ENCODE assay signal across 1 cellular context in the genomic region with DNA sequence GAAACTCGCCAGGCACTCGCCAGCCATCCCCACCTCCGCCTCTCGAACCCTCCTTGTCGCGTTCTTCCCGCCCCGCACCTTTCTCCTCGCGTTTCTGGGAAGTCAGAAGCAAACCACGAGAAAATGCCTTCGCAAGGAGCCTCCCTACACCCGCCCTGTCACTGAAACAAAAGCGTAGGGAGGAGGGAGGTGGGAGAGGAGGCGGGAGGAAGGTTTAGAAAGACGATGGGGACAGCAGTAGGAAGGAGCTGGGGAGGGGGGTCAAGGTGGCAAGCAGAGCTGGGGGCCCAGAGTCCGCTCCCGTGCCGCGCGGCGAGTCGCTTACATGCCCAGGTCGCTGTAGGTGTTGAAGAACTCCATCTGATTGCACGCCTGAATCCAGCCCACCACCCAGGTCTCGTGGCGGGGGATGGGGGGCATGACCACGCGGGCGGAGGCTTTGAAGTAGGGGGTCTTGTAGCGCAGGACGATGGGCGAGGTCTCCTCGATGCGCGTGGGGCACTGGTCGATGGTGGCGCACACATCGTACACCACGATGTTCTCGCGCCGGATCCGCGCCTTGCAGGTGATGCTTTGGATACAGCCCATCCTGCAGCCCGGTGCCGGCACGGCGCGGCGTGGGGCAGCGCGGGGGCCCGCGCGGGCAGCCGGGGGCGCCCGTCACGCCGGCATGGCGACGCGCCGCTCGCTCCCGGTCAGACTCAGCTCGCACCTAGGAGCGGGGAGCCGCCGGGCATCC.
TF ChIP-seq lines count a peak whose summit lies in the region.

No MANE protein-coding gene starts in this region.

TF ChIP-seq in GM12878, 131 proteins besides CTCF, POLR2A, EP300 and RAD21:
- no peak for TF ChIP-seq ASH2L (IDR thresholded peaks at IDR 0.05; ENCODE audit: borderline replicate concordance, low read depth)
- TF ChIP-seq SRF (IDR thresholded peaks at IDR 0.05; ENCODE audit: low read depth in 2 of 2, low read length in 2 of 2), result no peak
- no peak for TF ChIP-seq IRF4 (IDR thresholded peaks at IDR 0.05; ENCODE audit: low read depth, low read length)
- no peak for TF ChIP-seq WRNIP1 (IDR thresholded peaks at IDR 0.05; ENCODE audit: borderline replicate concordance, low read depth, low read length)
- TF ChIP-seq, protein P1, sequence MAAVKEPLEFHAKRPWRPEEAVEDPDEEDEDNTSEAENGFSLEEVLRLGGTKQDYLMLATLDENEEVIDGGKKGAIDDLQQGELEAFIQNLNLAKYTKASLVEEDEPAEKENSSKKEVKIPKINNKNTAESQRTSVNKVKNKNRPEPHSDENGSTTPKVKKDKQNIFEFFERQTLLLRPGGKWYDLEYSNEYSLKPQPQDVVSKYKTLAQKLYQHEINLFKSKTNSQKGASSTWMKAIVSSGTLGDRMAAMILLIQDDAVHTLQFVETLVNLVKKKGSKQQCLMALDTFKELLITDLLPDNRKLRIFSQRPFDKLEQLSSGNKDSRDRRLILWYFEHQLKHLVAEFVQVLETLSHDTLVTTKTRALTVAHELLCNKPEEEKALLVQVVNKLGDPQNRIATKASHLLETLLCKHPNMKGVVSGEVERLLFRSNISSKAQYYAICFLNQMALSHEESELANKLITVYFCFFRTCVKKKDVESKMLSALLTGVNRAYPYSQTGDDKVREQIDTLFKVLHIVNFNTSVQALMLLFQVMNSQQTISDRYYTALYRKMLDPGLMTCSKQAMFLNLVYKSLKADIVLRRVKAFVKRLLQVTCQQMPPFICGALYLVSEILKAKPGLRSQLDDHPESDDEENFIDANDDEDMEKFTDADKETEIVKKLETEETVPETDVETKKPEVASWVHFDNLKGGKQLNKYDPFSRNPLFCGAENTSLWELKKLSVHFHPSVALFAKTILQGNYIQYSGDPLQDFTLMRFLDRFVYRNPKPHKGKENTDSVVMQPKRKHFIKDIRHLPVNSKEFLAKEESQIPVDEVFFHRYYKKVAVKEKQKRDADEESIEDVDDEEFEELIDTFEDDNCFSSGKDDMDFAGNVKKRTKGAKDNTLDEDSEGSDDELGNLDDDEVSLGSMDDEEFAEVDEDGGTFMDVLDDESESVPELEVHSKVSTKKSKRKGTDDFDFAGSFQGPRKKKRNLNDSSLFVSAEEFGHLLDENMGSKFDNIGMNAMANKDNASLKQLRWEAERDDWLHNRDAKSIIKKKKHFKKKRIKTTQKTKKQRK (IDR thresholded peaks at IDR 0.05; ENCODE audit: low read depth, low read length), result no peak
- no peak for TF ChIP-seq CREB1 (IDR thresholded peaks at IDR 0.05; ENCODE audit: low read depth)
- no peak for TF ChIP-seq SMC3 (IDR thresholded peaks at IDR 0.05; ENCODE audit: borderline replicate concordance, low read length)
- no peak for TF ChIP-seq BRCA1 (IDR thresholded peaks at IDR 0.05; ENCODE audit: low read depth, low read length)
- TF ChIP-seq SREBF2 (IDR thresholded peaks at IDR 0.05; ENCODE audit: low read length), result no peak
- TF ChIP-seq NR2C1 (IDR thresholded peaks at IDR 0.05), result no peak
- no peak for TF ChIP-seq TAF1 (IDR thresholded peaks at IDR 0.05; ENCODE audit: borderline replicate concordance, low read depth, low read length)
- TF ChIP-seq IKZF2 (IDR thresholded peaks at IDR 0.05), result no peak
